ENCODE assay signal across 8 cellular contexts in genomic region chr1:101357444-101357986, GRCh38.
DNase-seq lines count a peak whose midpoint lies in the region; ATAC-seq, FAIRE-seq and TF ChIP-seq lines count a peak whose summit lies in the region.

No MANE protein-coding gene starts in this region.

- H3K4me3 ChIP-seq in endodermal cell (ENCODE audit: low read length) (no peak overlapping the region), mucosa of descending colon (no peak overlapping the region)

- H3K4me1 ChIP-seq in endodermal cell (ENCODE audit: control insufficient read depth, insufficient read depth, low read length) (no peaks in the 10 kb centered on the region), mucosa of descending colon (ENCODE audit: low read depth) (no peaks in the 10 kb centered on the region)

- TF ChIP-seq CTCF in D721Med (IDR thresholded peaks at IDR 0.05; ENCODE audit: insufficient read depth, missing control alignments): peak; percentile 89
- peak; percentile 92 for TF ChIP-seq CTCF in endodermal cell (conservative IDR thresholded peaks at IDR 0.05)
- TF ChIP-seq CTCF in mucosa of descending colon (IDR thresholded peaks at IDR 0.05): peak; percentile 64

- ATAC-seq in GM19468 (IDR thresholded peaks at IDR 0.05; ENCODE audit: extremely low read depth, unreplicated experiment) (peak; percentile 93), HG03571 (IDR thresholded peaks at IDR 0.05; ENCODE audit: unreplicated experiment) (peak; percentile 97), mucosa of descending colon (peak; percentile 91)

- H3K36me3 ChIP-seq in endodermal cell (ENCODE audit: control insufficient read depth, insufficient read depth, low read length): no peaks in the 10 kb centered on the region
- no peaks in the 10 kb centered on the region for H3K36me3 ChIP-seq in mucosa of descending colon (ENCODE audit: low read depth)

- peak; percentile 37 for DNase-seq in D721Med (ENCODE audit: insufficient read length, low spot score)
- DNase-seq in NCI-H82 treated with DMSO at 0.1 percent for 48 hours (lab: John Stamatoyannopoulos, UW; ENCODE audit: unreplicated experiment): peak; percentile 77
- peak; percentile 74 for DNase-seq in activated CD8-positive, alpha-beta memory T cell treated with anti-CD3 and anti-CD28 coated beads for 24 hours
- peak; percentile 88 for DNase-seq in endodermal cell
- DNase-seq in mucosa of descending colon: peak in 1 of 3 donors; percentile 78
- DNase-seq in stimulated activated naive CD4-positive, alpha-beta T cell (lab: John Stamatoyannopoulos, UW): peak; percentile 21 to 90 (median 62)

- no peak overlapping the region for H3K27ac Mint-ChIP-seq in endodermal cell

- H3K36me3 Mint-ChIP-seq in endodermal cell (ENCODE audit: low read depth): no peaks in the 10 kb centered on the region

- H3K27me3 ChIP-seq in endodermal cell (ENCODE audit: control insufficient read depth, insufficient read depth, low read length, poor library complexity, severe bottlenecking): no peaks in the 10 kb centered on the region

- H3K27me3 Mint-ChIP-seq in endodermal cell (ENCODE audit: insufficient read depth): peaks cover 2% of the 10 kb centered on the region

- no peaks in the 10 kb centered on the region for H3K9me3 Mint-ChIP-seq in endodermal cell

- FAIRE-seq in D721Med (lab: Jason Lieb, UNC): peak; percentile 6

- no peak overlapping the region for H3K9ac ChIP-seq in endodermal cell (ENCODE audit: extremely low read depth, low read length, poor library complexity, severe bottlenecking)

- WGBS in endodermal cell (ENCODE audit: insufficient coverage in 1 of 2, insufficient read length in 1 of 2), 2 experiments: 68% methylated on average over 4 of the region's 4 CpGs; no CpG with 5 or more reads in 1 of the 2 experiments

- H3K9me3 ChIP-seq in endodermal cell (ENCODE audit: control insufficient read depth, low read length): peaks cover 9% of the 10 kb centered on the region
- H3K9me3 ChIP-seq in mucosa of descending colon: no peaks in the 10 kb centered on the region

- H3K27ac ChIP-seq in endodermal cell (ENCODE audit: low read depth, low read length): no peak overlapping the region

- intact Hi-C loops in mucosa of descending colon (cut with DNase I, micrococcal nuclease): loop anchor here in 1 of 2 donors (10.0 kb wide), 1 partner anchor 53 kb away; no protein-coding TSS in a partner anchor

- no peak overlapping the region for H3K4me3 Mint-ChIP-seq in endodermal cell

- peaks cover 10% of the 10 kb centered on the region for H3K4me1 Mint-ChIP-seq in endodermal cell
